8 cellular contexts compared by ENCODE assay signal in genomic region chr6:7086488-7086887, GRCh38. TPM values are rescaled to one million over a fixed set of nuclear protein-coding genes. Genes with fewer than 3 reads are reported as not detected.
A peak's percentile ranks its signal among the peaks of the same experiment; 100 is the strongest.
DNase-seq lines count a peak whose midpoint lies in the region; ATAC-seq and TF ChIP-seq lines count a peak whose summit lies in the region.

No MANE protein-coding gene starts in this region.

- no peaks in the 10 kb centered on the region for H3K9me3 Mint-ChIP-seq in T-helper 2 cell treated with Interferon-gamma antibody and Interleukin-4, amounts not matched to agents 5 μg/mL and 100 μg/mL, for 36 hours

- H3K4me1 Mint-ChIP-seq in T-helper 2 cell treated with Interferon-gamma antibody and Interleukin-4, amounts not matched to agents 5 μg/mL and 100 μg/mL, for 36 hours (ENCODE audit: low read depth), result peaks cover 22% of the 10 kb centered on the region

- no peak for TF ChIP-seq CTCF in epithelial cell of esophagus (IDR thresholded peaks at IDR 0.05; ENCODE audit: insufficient read depth, low read depth, low read length, missing control alignments)

- H3K4me3 Mint-ChIP-seq in T-helper 2 cell treated with Interferon-gamma antibody and Interleukin-4, amounts not matched to agents 5 μg/mL and 100 μg/mL, for 36 hours, result peak overlapping the region; percentile 80

- H3K4me3 ChIP-seq in epithelial cell of esophagus (ENCODE audit: low read length), result no peak overlapping the region

- DNase-seq in SIG-M5 treated with dmso at 0.1 percent for 504 hours (lab: John Stamatoyannopoulos, UW; ENCODE audit: unreplicated experiment), result peak; percentile 50
- DNase-seq in SIG-M5 (lab: John Stamatoyannopoulos, UW), result no peak
- peak; percentile 26 for DNase-seq in T-helper 2 cell treated with Interferon-gamma antibody and Interleukin-4, amounts not matched to agents 5 μg/mL and 100 μg/mL, for 36 hours (ENCODE audit: low spot score)
- peak; percentile 7 for DNase-seq in epithelial cell of esophagus (ENCODE audit: low read depth)
- peak; percentile 87 for DNase-seq in posterior vena cava (ENCODE audit: low spot score)
- DNase-seq in NCI-H345 (lab: John Stamatoyannopoulos, UW), result no peak
- no peak for DNase-seq in kidney glomerular epithelial cell (lab: John Stamatoyannopoulos, UW)

- peak; percentile 51 for ATAC-seq in HG03064 (IDR thresholded peaks at IDR 0.05; ENCODE audit: low read depth, unreplicated experiment)

- no peaks in the 10 kb centered on the region for H3K36me3 Mint-ChIP-seq in T-helper 2 cell treated with Interferon-gamma antibody and Interleukin-4, amounts not matched to agents 5 μg/mL and 100 μg/mL, for 36 hours (ENCODE audit: low read depth)

- intact Hi-C loops in posterior vena cava (cut with DNase I), result no loop called here

- H3K27ac Mint-ChIP-seq in T-helper 2 cell treated with Interferon-gamma antibody and Interleukin-4, amounts not matched to agents 5 μg/mL and 100 μg/mL, for 36 hours, result peak overlapping the region; percentile 20

- peaks cover 35% of the 10 kb centered on the region for H3K27me3 Mint-ChIP-seq in T-helper 2 cell treated with Interferon-gamma antibody and Interleukin-4, amounts not matched to agents 5 μg/mL and 100 μg/mL, for 36 hours (ENCODE audit: low read depth)

RNA-seq across cellular contexts. Expression of gene RREB1, which starts 21.3 kb away (rescaled TPM):
- 10 to 100 TPM; 28.8 to 31.8 TPM for total RNA-seq in posterior vena cava

Comparison
In these comparisons a context has a peak if more than half of its experiments do, and no peak if none do; other contexts are left out.
1. DNase-seq: peak in SIG-M5 treated with dmso at 0.1 percent for 504 hours (single experiment), T-helper 2 cell treated with Interferon-gamma antibody and Interleukin-4, amounts not matched to agents 5 μg/mL and 100 μg/mL, for 36 hours (single experiment), epithelial cell of esophagus (single experiment) and posterior vena cava (single experiment); none in SIG-M5 (single experiment), NCI-H345 (single experiment) and kidney glomerular epithelial cell (single experiment).